22 cellular contexts compared by ENCODE assay signal in the genomic region with DNA sequence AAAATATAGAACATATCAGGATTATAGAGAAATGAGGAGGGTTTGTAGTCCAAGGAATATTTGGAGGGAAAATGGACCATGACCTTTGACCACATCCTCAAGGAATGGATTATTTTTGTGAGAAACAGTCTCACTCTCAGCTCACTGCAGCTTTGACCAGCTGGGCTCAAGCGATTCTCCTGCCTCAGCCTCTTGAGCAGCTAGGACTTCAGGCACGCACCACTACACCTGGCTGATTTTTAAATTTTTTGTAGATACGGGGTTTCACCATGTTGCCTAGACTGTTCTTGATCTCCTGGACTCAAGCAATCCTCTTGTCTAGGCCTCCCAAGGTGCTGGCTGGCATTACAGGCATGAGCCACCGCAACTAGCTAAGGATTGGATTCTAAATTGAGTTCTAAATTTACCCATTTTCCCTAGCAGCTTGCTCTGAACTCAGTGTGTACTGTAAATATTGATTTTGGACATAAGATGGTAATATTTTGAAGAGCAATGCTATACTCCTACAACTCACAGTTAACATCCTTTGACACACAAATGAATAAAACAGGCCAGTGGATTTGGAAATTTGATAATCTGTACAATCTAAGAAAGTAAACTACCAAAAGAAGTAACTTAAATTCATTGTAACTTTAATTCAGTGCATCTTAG.
"Had no signal": no experiment of that assay in that cellular context is flagged by ENCODE, and none has a peak within 500 bp of the region (broad histone marks: within the 10 kb centered on the region; RNA-seq: fewer than 3 reads in every experiment).

No MANE protein-coding gene starts in this region.

- ATAC-seq: activated naive CD4-positive, alpha-beta T cell treated with anti-CD3 and anti-CD28 coated beads, Interleukin-2, amount 50 U/mL, for 72 hours; esophagus mucosa; heart right ventricle; mucosa of descending colon; stimulated activated effector memory CD8-positive, alpha-beta T cell treated with anti-CD3 and anti-CD28 coated beads, Interleukin-12 subunit alpha, Interleukin-12 subunit beta, amount 100 ng/mL, for 72 hours had no signal

- H3K36me3 ChIP-seq: adrenal gland, breast epithelium, heart right ventricle, ovary, sigmoid colon, stomach, upper lobe of left lung had no signal

- H3K4me1 ChIP-seq: adrenal gland, breast epithelium, upper lobe of left lung had no signal

- H3K9me3 ChIP-seq: adrenal gland, breast epithelium, heart right ventricle, mucosa of descending colon, ovary, sigmoid colon, stomach, upper lobe of left lung had no signal

- H3K36me3 Mint-ChIP-seq: activated naive CD4-positive, alpha-beta T cell treated with anti-CD3 and anti-CD28 coated beads, Interleukin-2, amount 50 U/mL, for 72 hours; stimulated activated effector memory CD8-positive, alpha-beta T cell treated with anti-CD3 and anti-CD28 coated beads, Interleukin-12 subunit alpha, Interleukin-12 subunit beta, amount 100 ng/mL, for 72 hours had no signal

- H3K27me3 ChIP-seq: adrenal gland, breast epithelium, heart right ventricle, ovary, sigmoid colon, stomach, upper lobe of left lung had no signal

- H3K4me3 ChIP-seq: adrenal gland, breast epithelium, heart right ventricle, mucosa of descending colon, ovary, sigmoid colon, stomach, upper lobe of left lung had no signal

- DNase-seq: activated CD4-positive, alpha-beta T cell treated with anti-CD3 and anti-CD28 coated beads, Interleukin-2, amount 10 ng/mL, durations not matched to agents 24 days and 14 days; activated CD4-positive, CD25-positive, alpha-beta regulatory T cell; activated CD8-positive, alpha-beta memory T cell treated with anti-CD3 and anti-CD28 coated beads, Interleukin-2, amount 50 U/mL, for 48 hours; activated effector memory CD4-positive, alpha-beta T cell treated with Interleukin-2 at 50 U/mL for 16 hours; activated T-cell treated with anti-CD3 and anti-CD28 coated beads, Interleukin-2, amount 50 U/mL, for 48 hours; adrenal gland; effector CD4-positive, alpha-beta T cell; heart right ventricle; immature natural killer cell; mesenchymal stem cell; mucosa of descending colon; naive B cell; ovary; sigmoid colon; stimulated activated CD4-positive, alpha-beta T cell treated with anti-CD3 and anti-CD28 coated beads, Interleukin-4, amount 100 ng/mL, for 24 hours; stomach; upper lobe of left lung had no signal

- H3K4me1 Mint-ChIP-seq: activated CD4-positive, alpha-beta T cell treated with anti-CD3 and anti-CD28 coated beads, Interleukin-2, amount 10 ng/mL, durations not matched to agents 24 days and 14 days; stimulated activated effector memory CD8-positive, alpha-beta T cell treated with anti-CD3 and anti-CD28 coated beads, Interleukin-12 subunit alpha, Interleukin-12 subunit beta, amount 100 ng/mL, for 72 hours had no signal

- H3K4me3 Mint-ChIP-seq: activated CD4-positive, alpha-beta T cell treated with anti-CD3 and anti-CD28 coated beads, Interleukin-2, amount 10 ng/mL, durations not matched to agents 24 days and 14 days; immature natural killer cell; naive B cell; stimulated activated effector memory CD8-positive, alpha-beta T cell treated with anti-CD3 and anti-CD28 coated beads, Interleukin-12 subunit alpha, Interleukin-12 subunit beta, amount 100 ng/mL, for 72 hours; T-helper 2 cell treated with Interferon-gamma antibody and Interleukin-4, amounts not matched to agents 5 μg/mL and 100 μg/mL, for 36 hours had no signal

- H3K27ac Mint-ChIP-seq: activated CD4-positive, alpha-beta T cell treated with anti-CD3 and anti-CD28 coated beads, Interleukin-2, amount 10 ng/mL, durations not matched to agents 24 days and 14 days; activated naive CD4-positive, alpha-beta T cell treated with anti-CD3 and anti-CD28 coated beads, Interleukin-2, amount 50 U/mL, for 72 hours; stimulated activated effector memory CD8-positive, alpha-beta T cell treated with anti-CD3 and anti-CD28 coated beads, Interleukin-12 subunit alpha, Interleukin-12 subunit beta, amount 100 ng/mL, for 72 hours; T-helper 2 cell treated with Interferon-gamma antibody and Interleukin-4, amounts not matched to agents 5 μg/mL and 100 μg/mL, for 36 hours had no signal

- H3K27me3 Mint-ChIP-seq: activated CD4-positive, alpha-beta T cell treated with anti-CD3 and anti-CD28 coated beads, Interleukin-2, amount 10 ng/mL, durations not matched to agents 24 days and 14 days; naive B cell had no signal

- H3K27ac ChIP-seq: adrenal gland, breast epithelium, heart right ventricle, ovary, sigmoid colon, stomach, upper lobe of left lung had no signal

- H3K9me3 Mint-ChIP-seq: activated CD4-positive, alpha-beta T cell treated with anti-CD3 and anti-CD28 coated beads, Interleukin-2, amount 10 ng/mL, durations not matched to agents 24 days and 14 days; activated naive CD4-positive, alpha-beta T cell treated with anti-CD3 and anti-CD28 coated beads, Interleukin-2, amount 50 U/mL, for 72 hours; immature natural killer cell; naive B cell; stimulated activated effector memory CD8-positive, alpha-beta T cell treated with anti-CD3 and anti-CD28 coated beads, Interleukin-12 subunit alpha, Interleukin-12 subunit beta, amount 100 ng/mL, for 72 hours; T-helper 2 cell treated with Interferon-gamma antibody and Interleukin-4, amounts not matched to agents 5 μg/mL and 100 μg/mL, for 36 hours had no signal
